24 cellular contexts compared by ENCODE assay signal in the genomic region with DNA sequence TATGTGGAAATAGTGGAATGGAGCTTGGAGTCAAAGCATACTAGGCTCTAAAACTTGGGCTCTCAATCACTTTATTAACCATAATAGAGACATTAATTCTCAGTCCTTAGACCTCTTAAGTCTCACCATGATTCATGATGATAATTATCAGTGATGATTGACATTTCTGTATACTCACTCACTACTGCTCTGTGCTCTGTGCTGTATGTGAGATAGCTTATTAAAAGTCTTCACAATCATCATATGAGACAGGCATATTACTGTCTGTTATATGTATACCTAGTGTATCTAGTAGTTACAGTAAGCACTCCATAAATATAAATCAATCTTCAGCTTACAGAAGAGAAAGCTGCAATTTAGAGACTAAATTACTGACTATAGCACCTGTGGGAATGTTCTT.
"Had no signal": no experiment of that assay in that cellular context is flagged by ENCODE, and none has a peak within 500 bp of the region (broad histone marks: within the 10 kb centered on the region; RNA-seq: fewer than 3 reads in every experiment).

No MANE protein-coding gene starts in this region.

- H3K9me3 ChIP-seq: psoas muscle, sigmoid colon, stomach, thyroid gland had no signal

- H3K27me3 ChIP-seq: esophagus muscularis mucosa, hepatocyte, sigmoid colon, stomach, thyroid gland had no signal

- H3K36me3 Mint-ChIP-seq: memory B cell; stimulated activated effector memory CD8-positive, alpha-beta T cell treated with anti-CD3 and anti-CD28 coated beads, Interleukin-12 subunit alpha, Interleukin-12 subunit beta, amount 100 ng/mL, for 72 hours; type B pancreatic cell had no signal

- DNase-seq: caudate nucleus; cerebellar nuclear complex; cortex of kidney; effector memory CD8-positive, alpha-beta T cell; foreskin melanocyte; left colon; nucleus accumbens; posterior cingulate gyrus; psoas muscle; right cardiac atrium; sigmoid colon; stimulated activated CD4-positive, alpha-beta T cell treated with anti-CD3 and anti-CD28 coated beads, Interleukin-2, amount 100 ng/mL, for 24 hours; stimulated activated CD4-positive, alpha-beta T cell treated with anti-CD3 and anti-CD28 coated beads, Interleukin-4, amount 100 ng/mL, for 24 hours; stimulated activated naive CD4-positive, alpha-beta T cell treated with Interleukin-2 at 50 U/mL for 16 hours; stomach; thyroid gland had no signal

- H3K9me3 Mint-ChIP-seq: nephron, type B pancreatic cell had no signal

- H3K4me3 ChIP-seq: hepatocyte, lung, psoas muscle, sigmoid colon, thyroid gland had no signal

- H3K27ac Mint-ChIP-seq: effector memory CD8-positive, alpha-beta T cell; memory B cell; stimulated activated effector memory CD8-positive, alpha-beta T cell treated with anti-CD3 and anti-CD28 coated beads, Interleukin-12 subunit alpha, Interleukin-12 subunit beta, amount 100 ng/mL, for 72 hours; type B pancreatic cell had no signal

- H3K4me1 Mint-ChIP-seq: memory B cell; stimulated activated effector memory CD8-positive, alpha-beta T cell treated with anti-CD3 and anti-CD28 coated beads, Interleukin-12 subunit alpha, Interleukin-12 subunit beta, amount 100 ng/mL, for 72 hours had no signal

- ATAC-seq: effector memory CD8-positive, alpha-beta T cell; left colon; psoas muscle; stimulated activated effector memory CD8-positive, alpha-beta T cell treated with anti-CD3 and anti-CD28 coated beads, Interleukin-12 subunit alpha, Interleukin-12 subunit beta, amount 100 ng/mL, for 72 hours had no signal

- H3K4me3 Mint-ChIP-seq: effector memory CD8-positive, alpha-beta T cell; memory B cell; stimulated activated effector memory CD8-positive, alpha-beta T cell treated with anti-CD3 and anti-CD28 coated beads, Interleukin-12 subunit alpha, Interleukin-12 subunit beta, amount 100 ng/mL, for 72 hours; type B pancreatic cell had no signal

- H3K36me3 ChIP-seq: esophagus muscularis mucosa, sigmoid colon, stomach, thyroid gland had no signal

- H3K27ac ChIP-seq: epithelial cell of prostate, hepatocyte, psoas muscle, thyroid gland had no signal

- H3K27me3 Mint-ChIP-seq: effector memory CD8-positive, alpha-beta T cell; memory B cell had no signal

- H3K4me1 ChIP-seq: sigmoid colon, thyroid gland had no signal
